Comparison of ENCODE assay signal across 8 cellular contexts in the genomic region with DNA sequence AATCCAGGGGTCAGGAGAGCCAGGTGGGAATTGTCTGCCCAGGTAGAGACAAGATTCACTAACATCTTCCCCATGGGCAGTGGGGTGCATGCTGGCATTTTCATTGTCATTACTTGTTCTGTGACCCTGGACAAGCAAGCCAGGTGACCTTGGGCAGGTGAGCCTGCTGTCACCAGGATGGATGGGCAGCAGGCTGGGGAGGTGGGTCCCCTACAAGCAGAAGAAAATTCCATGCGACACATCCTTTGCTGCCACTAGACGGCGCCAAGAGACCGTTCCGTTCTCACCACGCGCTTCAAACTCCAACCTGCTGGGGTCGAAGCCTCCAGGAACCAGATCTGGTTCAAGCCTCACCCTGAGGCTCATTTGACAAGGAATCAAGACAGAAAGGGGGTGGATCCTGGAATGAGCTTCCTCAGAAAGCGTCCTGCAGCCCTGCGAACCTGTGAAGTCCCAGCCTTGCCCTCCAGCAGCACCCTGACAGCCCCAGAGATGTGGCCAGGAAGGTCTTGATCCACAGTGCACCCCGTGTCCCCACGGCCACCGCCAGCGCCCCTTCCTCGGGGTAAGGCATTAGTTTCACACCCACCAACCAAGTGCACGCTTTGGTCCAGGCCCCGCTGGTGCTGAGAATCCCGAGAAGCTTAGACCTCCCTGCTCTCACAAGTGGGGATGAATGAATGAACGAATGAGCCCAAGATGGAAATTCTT. TPM values are rescaled to one million over a fixed set of nuclear protein-coding genes. Genes with fewer than 3 reads are reported as not detected.
DNase-seq lines count a peak whose midpoint lies in the region; ATAC-seq and TF ChIP-seq lines count a peak whose summit lies in the region.

No MANE protein-coding gene starts in this region.

- no peaks in the 10 kb centered on the region for H3K36me3 ChIP-seq in BJ (ENCODE audit: control insufficient read depth, insufficient read depth, low read length)
- H3K36me3 ChIP-seq in colonic mucosa: no peaks in the 10 kb centered on the region
- no peaks in the 10 kb centered on the region for H3K36me3 ChIP-seq in left lung

- CTCF ChIA-PET in BJ (lab: Yijun Ruan, JAX): interaction anchor here (0.5 to 4.9 kb wide), 28 partner anchors 9 to 477 kb away, joined by 3 to 39 read pairs (median 4); partner anchors contain the start of gene HSP90AA1
- CTCF ChIA-PET in activated CD4-positive, alpha-beta T cell treated with anti-CD3 and anti-CD28 coated beads, Interleukin-2, amount 10 ng/mL, durations not matched to agents 7 days and 5 days (lab: Charles Lee): interaction anchor here (0.6 to 2.1 kb wide), 9 partner anchors 13 to 356 kb away, joined by 3 to 9 read pairs (median 4); no protein-coding TSS in a partner anchor

- H3K9ac ChIP-seq in colonic mucosa (ENCODE audit: low read depth in 2 of 2, low read length in 2 of 2): no peak overlapping the region

- H3K4me3 ChIP-seq in BJ (ENCODE audit: low read depth, low read length) (no peak overlapping the region), HFF-Myc (replicated peaks; ENCODE audit: low read depth, low read length) (no peak overlapping the region), colonic mucosa (no peak overlapping the region), left lung (no peak overlapping the region)

- ATAC-seq in left lung (peak; percentile 46), HG02623 (IDR thresholded peaks at IDR 0.05; ENCODE audit: unreplicated experiment) (no peak)

- H3K4me1 Mint-ChIP-seq in activated CD4-positive, alpha-beta T cell treated with anti-CD3 and anti-CD28 coated beads, Interleukin-2, amount 10 ng/mL, durations not matched to agents 7 days and 5 days: peaks cover 31% of the 10 kb centered on the region

- no peaks in the 10 kb centered on the region for H3K9me3 Mint-ChIP-seq in activated CD4-positive, alpha-beta T cell treated with anti-CD3 and anti-CD28 coated beads, Interleukin-2, amount 10 ng/mL, durations not matched to agents 7 days and 5 days

- H3K27me3 Mint-ChIP-seq in activated CD4-positive, alpha-beta T cell treated with anti-CD3 and anti-CD28 coated beads, Interleukin-2, amount 10 ng/mL, durations not matched to agents 7 days and 5 days: no peaks in the 10 kb centered on the region

- POLR2A ChIA-PET in BJ (lab: Charles Lee): no interaction called here
- POLR2A ChIA-PET in activated CD4-positive, alpha-beta T cell treated with anti-CD3 and anti-CD28 coated beads, Interleukin-2, amount 10 ng/mL, durations not matched to agents 7 days and 5 days (lab: Charles Lee): no interaction called here

- H3K27me3 ChIP-seq in BJ (ENCODE audit: control insufficient read depth, insufficient read depth, low read length): no peaks in the 10 kb centered on the region
- H3K27me3 ChIP-seq in colonic mucosa: no peaks in the 10 kb centered on the region
- H3K27me3 ChIP-seq in left lung: no peaks in the 10 kb centered on the region

- H3K9me3 ChIP-seq in colonic mucosa (no peaks in the 10 kb centered on the region), left lung (no peaks in the 10 kb centered on the region)

- peak overlapping the region; percentile 65 for H3K27ac Mint-ChIP-seq in activated CD4-positive, alpha-beta T cell treated with anti-CD3 and anti-CD28 coated beads, Interleukin-2, amount 10 ng/mL, durations not matched to agents 7 days and 5 days

- intact Hi-C loops in colonic mucosa (cut with DNase I) (loop anchor here (5.0 to 10.0 kb wide), 2 partner anchors 131 to 354 kb away; partner anchors contain the start of gene ZNF839), left lung (cut with DNase I) (no loop called here)

- H3K4me3 Mint-ChIP-seq in activated CD4-positive, alpha-beta T cell treated with anti-CD3 and anti-CD28 coated beads, Interleukin-2, amount 10 ng/mL, durations not matched to agents 7 days and 5 days: no peak overlapping the region

- no peaks in the 10 kb centered on the region for H3K36me3 Mint-ChIP-seq in activated CD4-positive, alpha-beta T cell treated with anti-CD3 and anti-CD28 coated beads, Interleukin-2, amount 10 ng/mL, durations not matched to agents 7 days and 5 days (ENCODE audit: low read depth)

- H3K27ac ChIP-seq in colonic mucosa: no peak overlapping the region
- H3K27ac ChIP-seq in left lung: no peak overlapping the region

- TF ChIP-seq CTCF in BJ (IDR thresholded peaks at IDR 0.05; ENCODE audit: insufficient read depth, low read depth, low read length) (peak; percentile 96), HFF-Myc (IDR thresholded peaks at IDR 0.05; ENCODE audit: low read depth, low read length, missing control alignments) (peak; percentile 90), colonic mucosa (IDR thresholded peaks at IDR 0.05) (peak; percentile 87), left lung (IDR thresholded peaks at IDR 0.05) (peak; percentile 72 to 79)

- no peaks in the 10 kb centered on the region for H3K4me1 ChIP-seq in colonic mucosa
- peaks cover 9 to 23% of the 10 kb centered on the region in 2 donors for H3K4me1 ChIP-seq in left lung

- DNase-seq in BJ (ENCODE audit: low read depth) (no peak), HFF-Myc (ENCODE audit: extremely low read depth, low read depth) (peak; percentile 68), NCI-H748 treated with DMSO at 0.1 percent for 48 hours (lab: John Stamatoyannopoulos, UW) (peak; percentile 81), colonic mucosa (peak; percentile 74), left lung (peak; percentile 77 to 87)
- DNase-seq in activated CD4-positive, alpha-beta T cell treated with anti-CD3 and anti-CD28 coated beads, Interleukin-2, amount 10 ng/mL, durations not matched to agents 7 days and 5 days: peak; percentile 79
- peak; percentile 31 to 62 (median 49) for DNase-seq in stimulated activated CD4-positive, alpha-beta T cell treated with anti-CD3 and anti-CD28 coated beads, TNF-alpha, amount 100 ng/mL, for 1 hour (ENCODE audit: low read depth in 3 of 3, low spot score in 1 of 3)

RNA-seq across cellular contexts. Expression of gene DYNC1H1, which starts 3.2 kb away (rescaled TPM):
- 138 and 139 TPM in 2 replicates for polyA plus RNA-seq in BJ (2011; rRNA removed)
- 558 and 724 TPM in 2 replicates for polyA minus RNA-seq in BJ (2011; rRNA and poly(A)+ RNA removed)
- total RNA-seq in activated CD4-positive, alpha-beta T cell treated with anti-CD3 and anti-CD28 coated beads, Interleukin-2, amount 10 ng/mL, durations not matched to agents 7 days and 5 days: 100 to 1,000 TPM; 262 to 264 TPM
- total RNA-seq in colonic mucosa: 100 to 1,000 TPM; 345 to 359 TPM
- 100 to 1,000 TPM; 492 to 514 TPM for total RNA-seq in left lung
